In genomic region chr10:70494536-70494935, GRCh38 we compare ENCODE assay signal across 1 cellular context.
TF ChIP-seq lines count a peak whose summit lies in the region.

No MANE protein-coding gene starts in this region.

TF ChIP-seq in GM12878, 131 proteins besides CTCF, POLR2A, EP300 and RAD21 (continued from another document):
- TF ChIP-seq ZNF687 (IDR thresholded peaks at IDR 0.05): no peak
- peak in 1 of 2 experiments; percentile 4; a peak in 1 of 4 replicates for TF ChIP-seq ETV6 (conservative IDR thresholded peaks at IDR 0.05 in 1 of 2, IDR thresholded peaks at IDR 0.05 in 1 of 2; ENCODE audit: borderline replicate concordance in 1 of 2, low read depth in 1 of 2)
- no peak for TF ChIP-seq RCOR1 (conservative IDR thresholded peaks at IDR 0.05; ENCODE audit: low read depth, low read length)
- 0 out of 2 replicates have a peak, but pooled peaks have one; percentile 20 for TF ChIP-seq YY1 (IDR thresholded peaks at IDR 0.05; ENCODE audit: low read depth, low read length)
- TF ChIP-seq, protein P1, sequence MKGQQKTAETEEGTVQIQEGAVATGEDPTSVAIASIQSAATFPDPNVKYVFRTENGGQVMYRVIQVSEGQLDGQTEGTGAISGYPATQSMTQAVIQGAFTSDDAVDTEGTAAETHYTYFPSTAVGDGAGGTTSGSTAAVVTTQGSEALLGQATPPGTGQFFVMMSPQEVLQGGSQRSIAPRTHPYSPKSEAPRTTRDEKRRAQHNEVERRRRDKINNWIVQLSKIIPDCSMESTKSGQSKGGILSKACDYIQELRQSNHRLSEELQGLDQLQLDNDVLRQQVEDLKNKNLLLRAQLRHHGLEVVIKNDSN (IDR thresholded peaks at IDR 0.05; ENCODE audit: borderline replicate concordance, extremely low read length, insufficient read depth, low read depth, low read length): peak; percentile 30
- 0 out of 2 replicates have a peak, but pooled peaks have one; percentile 27 for TF ChIP-seq SMAD5 (IDR thresholded peaks at IDR 0.05; ENCODE audit: low read depth)
- TF ChIP-seq ATF7 (IDR thresholded peaks at IDR 0.05; ENCODE audit: low read depth): no peak
- TF ChIP-seq ZSCAN29 (IDR thresholded peaks at IDR 0.05): no peak
- no peak for TF ChIP-seq ZNF622 (IDR thresholded peaks at IDR 0.05)
- no peak for TF ChIP-seq RFX5 (IDR thresholded peaks at IDR 0.05; ENCODE audit: low read depth, low read length)
- peak; percentile 3 to 32; a peak in 1 of 4 replicates for TF ChIP-seq BHLHE40 (IDR thresholded peaks at IDR 0.05; ENCODE audit: borderline replicate concordance in 1 of 2, low read depth in 2 of 2, low read length in 1 of 2)
- no peak for TF ChIP-seq POU2F2 (IDR thresholded peaks at IDR 0.05; ENCODE audit: borderline replicate concordance, low read depth, low read length)
- no peak for TF ChIP-seq HDAC6 (IDR thresholded peaks at IDR 0.05; ENCODE audit: unreplicated experiment)
- TF ChIP-seq, protein P2, sequence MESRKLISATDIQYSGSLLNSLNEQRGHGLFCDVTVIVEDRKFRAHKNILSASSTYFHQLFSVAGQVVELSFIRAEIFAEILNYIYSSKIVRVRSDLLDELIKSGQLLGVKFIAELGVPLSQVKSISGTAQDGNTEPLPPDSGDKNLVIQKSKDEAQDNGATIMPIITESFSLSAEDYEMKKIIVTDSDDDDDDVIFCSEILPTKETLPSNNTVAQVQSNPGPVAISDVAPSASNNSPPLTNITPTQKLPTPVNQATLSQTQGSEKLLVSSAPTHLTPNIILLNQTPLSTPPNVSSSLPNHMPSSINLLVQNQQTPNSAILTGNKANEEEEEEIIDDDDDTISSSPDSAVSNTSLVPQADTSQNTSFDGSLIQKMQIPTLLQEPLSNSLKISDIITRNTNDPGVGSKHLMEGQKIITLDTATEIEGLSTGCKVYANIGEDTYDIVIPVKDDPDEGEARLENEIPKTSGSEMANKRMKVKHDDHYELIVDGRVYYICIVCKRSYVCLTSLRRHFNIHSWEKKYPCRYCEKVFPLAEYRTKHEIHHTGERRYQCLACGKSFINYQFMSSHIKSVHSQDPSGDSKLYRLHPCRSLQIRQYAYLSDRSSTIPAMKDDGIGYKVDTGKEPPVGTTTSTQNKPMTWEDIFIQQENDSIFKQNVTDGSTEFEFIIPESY (IDR thresholded peaks at IDR 0.05): no peak
